8 cellular contexts compared by ENCODE assay signal in genomic region chr10:46228076-46229071, GRCh38. TPM values are rescaled to one million over a fixed set of nuclear protein-coding genes. Genes with fewer than 3 reads are reported as not detected.
DNase-seq lines count a peak whose midpoint lies in the region; ATAC-seq and TF ChIP-seq lines count a peak whose summit lies in the region.

No MANE protein-coding gene starts in this region.

- peak overlapping the region; percentile 47; the same call in 1 of the 2 replicates for H3K4me2 ChIP-seq in MM.1S (ENCODE audit: low read depth, low read length)
- H3K4me2 ChIP-seq in mammary epithelial cell (ENCODE audit: insufficient read depth, low read depth, low read length), result no peak overlapping the region

- DNase-seq in CD8-positive, alpha-beta memory T cell, result peak; percentile 24 to 74 (median 36)
- DNase-seq in MM.1S (peak; percentile 59), mammary epithelial cell (peak; percentile 46), iris pigment epithelial cell (ENCODE audit: low read depth) (peak; percentile 67), cortex of kidney (lab: John Stamatoyannopoulos, UW) (no peak)
- peak; percentile 14 to 31 for DNase-seq in stimulated activated CD4-positive, alpha-beta T cell treated with anti-CD3 and anti-CD28 coated beads, Interleukin-15, amount 100 ng/mL, for 1 hour (ENCODE audit: low read depth in 1 of 2, low spot score in 1 of 2)

- H3K9ac ChIP-seq in MM.1S (ENCODE audit: low read length) (no peak overlapping the region), mammary epithelial cell (ENCODE audit: insufficient read depth, low read length) (no peak overlapping the region)

- 0 out of 2 replicates have a peak overlapping the region, but pooled peaks have one; percentile 14 for H2AFZ ChIP-seq in MM.1S (ENCODE audit: low read length)
- no peak overlapping the region for H2AFZ ChIP-seq in mammary epithelial cell (ENCODE audit: low read depth, low read length)

- peaks cover 22 to 60% (median 29%) of the 10 kb centered on the region in 3 donors for H3K36me3 Mint-ChIP-seq in CD8-positive, alpha-beta memory T cell

- H3K36me3 ChIP-seq in CD8-positive, alpha-beta memory T cell (ENCODE audit: insufficient read depth, low read length), result peaks cover 4% of the 10 kb centered on the region
- H3K36me3 ChIP-seq in MM.1S (replicated peaks; ENCODE audit: insufficient read depth, low read length), result no peaks in the 10 kb centered on the region
- H3K36me3 ChIP-seq in mammary epithelial cell (ENCODE audit: insufficient read depth, low read length), result no peaks in the 10 kb centered on the region

- TF ChIP-seq CTCF in MM.1S (IDR thresholded peaks at IDR 0.05; ENCODE audit: low read length) (peak; percentile 91), WI38 (IDR thresholded peaks at IDR 0.05; ENCODE audit: low read depth, low read length) (peak; percentile 95), mammary epithelial cell (conservative IDR thresholded peaks at IDR 0.05 in 1 of 2, IDR thresholded peaks at IDR 0.05 in 1 of 2; ENCODE audit: extremely low read depth in 1 of 2, insufficient read depth in 1 of 2, low read depth in 1 of 2, low read length in 2 of 2) (peak; percentile 95 to 96)

- H3K4me3 ChIP-seq in CD8-positive, alpha-beta memory T cell (ENCODE audit: low read length), result no peak overlapping the region
- H3K4me3 ChIP-seq in MM.1S (ENCODE audit: low read length) (no peak overlapping the region), WI38 (ENCODE audit: low read depth, low read length) (no peak overlapping the region), mammary epithelial cell (replicated peaks in 1 of 3; ENCODE audit: insufficient read depth in 1 of 3, low read depth in 2 of 3, low read length in 3 of 3) (no peak overlapping the region)

- peak overlapping the region in 1 of 8 donors; percentile 89 for H3K27ac Mint-ChIP-seq in CD8-positive, alpha-beta memory T cell

- H4K20me1 ChIP-seq in MM.1S (ENCODE audit: insufficient read depth, low read length) (no peaks in the 10 kb centered on the region), mammary epithelial cell (ENCODE audit: insufficient read depth, low read length) (no peaks in the 10 kb centered on the region)

- no TSS peak for BruUV-seq in mammary epithelial cell (replicated peaks; lab: Mats Ljungman, UMichigan)

- H3K9me3 Mint-ChIP-seq in CD8-positive, alpha-beta memory T cell, result peaks cover 4 to 19% (median 5%) of the 10 kb centered on the region in 5 donors

- no peak overlapping the region for H3K27ac ChIP-seq in CD8-positive, alpha-beta memory T cell (ENCODE audit: low read depth, low read length)
- no peak overlapping the region for H3K27ac ChIP-seq in MM.1S (ENCODE audit: low read length)
- H3K27ac ChIP-seq in mammary epithelial cell (ENCODE audit: insufficient read depth, low read depth, low read length), result no peak overlapping the region

- no peaks in the 10 kb centered on the region for H3K27me3 Mint-ChIP-seq in CD8-positive, alpha-beta memory T cell

- POLR2A ChIA-PET in CD8-positive, alpha-beta memory T cell (lab: Charles Lee), result no interaction called here

- H3K9me3 ChIP-seq in CD8-positive, alpha-beta memory T cell (ENCODE audit: low read length), result no peaks in the 10 kb centered on the region
- H3K9me3 ChIP-seq in MM.1S (replicated peaks; ENCODE audit: insufficient read depth, low read length), result no peaks in the 10 kb centered on the region
- no peaks in the 10 kb centered on the region for H3K9me3 ChIP-seq in mammary epithelial cell (replicated peaks; ENCODE audit: insufficient read depth, low read length)

- H3K9me2 ChIP-seq in MM.1S (replicated peaks; ENCODE audit: insufficient read depth, low read length), result no peaks in the 10 kb centered on the region

- 3% methylated on average over 5 of the region's 11 CpGs for WGBS in mammary epithelial cell (ENCODE audit: low coverage, missing lambda C conversion rate)

- in situ Hi-C loops in mammary epithelial cell (cut with MboI; ENCODE audit: low sequenced_read_pairs in 2 of 2), result loop anchor here in 1 of 2 donors (25.0 kb wide), 1 partner anchor 309 kb away; no protein-coding TSS in a partner anchor

- no peaks in the 10 kb centered on the region for H3F3A ChIP-seq in MM.1S (ENCODE audit: insufficient read depth, low read length)

- CTCF ChIA-PET in CD8-positive, alpha-beta memory T cell (lab: Charles Lee), result interaction anchor here (1.0 to 2.1 kb wide), 4 partner anchors 96 to 324 kb away, joined by 3 to 8 read pairs (median 4); no protein-coding TSS in a partner anchor
- CTCF ChIA-PET in mammary epithelial cell (lab: Charles Lee; ENCODE audit: low non-redundant PET), result interaction anchor here (0.7 kb wide), 1 partner anchor 45 kb away, joined by 4 read pairs; no protein-coding TSS in a partner anchor

- H3K27me3 ChIP-seq in CD8-positive, alpha-beta memory T cell (ENCODE audit: insufficient read depth, low read length, poor library complexity, severe bottlenecking), result no peaks in the 10 kb centered on the region
- H3K27me3 ChIP-seq in MM.1S (replicated peaks; ENCODE audit: insufficient read depth, low read length) (no peaks in the 10 kb centered on the region), mammary epithelial cell (ENCODE audit: insufficient read depth, low read length) (no peaks in the 10 kb centered on the region)

- H3K4me1 ChIP-seq in CD8-positive, alpha-beta memory T cell (ENCODE audit: insufficient read depth, low read length), result no peaks in the 10 kb centered on the region
- H3K4me1 ChIP-seq in MM.1S (ENCODE audit: low read length) (0 out of 2 replicates have a peak, but pooled peaks cover 3% of the 10 kb centered on the region), mammary epithelial cell (ENCODE audit: insufficient read depth, low read length) (no peaks in the 10 kb centered on the region)

- intact Hi-C loops in mammary epithelial cell (cut with micrococcal nuclease), result loop anchor here (2.0 kb wide), 1 partner anchor 28 kb away; no protein-coding TSS in a partner anchor

- H3K79me2 ChIP-seq in MM.1S (ENCODE audit: low read length), result no peaks in the 10 kb centered on the region
- H3K79me2 ChIP-seq in mammary epithelial cell (ENCODE audit: insufficient read depth, low read length), result no peaks in the 10 kb centered on the region

- H3K4me1 Mint-ChIP-seq in CD8-positive, alpha-beta memory T cell, result peaks cover 9 to 19% (median 15%) of the 10 kb centered on the region in 3 donors

- ATAC-seq in GM21360 (IDR thresholded peaks at IDR 0.05; ENCODE audit: unreplicated experiment), result peak; percentile 77

- no peak overlapping the region for H3K4me3 Mint-ChIP-seq in CD8-positive, alpha-beta memory T cell

- dilution Hi-C loops in mammary epithelial cell (cut with HindIII; ENCODE audit: low sequenced_read_pairs), result no loop called here

RNA-seq across cellular contexts. Expression of gene ANTXRL, which starts 58.4 kb away (rescaled TPM):
- not detected for total RNA-seq in CD8-positive, alpha-beta memory T cell
- polyA plus RNA-seq in CD8-positive, alpha-beta memory T cell, result not detected
- total RNA-seq in mammary epithelial cell, result not detected
- not detected for polyA plus RNA-seq in mammary epithelial cell
- polyA minus RNA-seq in mammary epithelial cell, result not detected
